24 cellular contexts compared by ENCODE assay signal in genomic region chr5:151199581-151200185, GRCh38. TPM values are rescaled to one million over a fixed set of nuclear protein-coding genes. Genes with fewer than 3 reads are reported as not detected.
DNase-seq lines count a peak whose midpoint lies in the region; ATAC-seq and TF ChIP-seq lines count a peak whose summit lies in the region.
"Had no signal": no experiment of that assay in that cellular context is flagged by ENCODE, and none has a peak within 500 bp of the region (broad histone marks: within the 10 kb centered on the region; RNA-seq: fewer than 3 reads in every experiment).

No MANE protein-coding gene starts in this region.

- peaks cover 71% of the 10 kb centered on the region for H3K4me1 Mint-ChIP-seq in stimulated activated naive CD8-positive, alpha-beta T cell treated with anti-CD3 and anti-CD28 coated beads, Interleukin-15, Interleukin-2, amounts not matched to agents 100 ng/mL and 50 ng/mL, for 24 hours (ENCODE audit: low read depth)
- H3K4me1 Mint-ChIP-seq in stimulated activated naive CD8-positive, alpha-beta T cell treated with anti-CD3 and anti-CD28 coated beads, Interleukin-15, amount 100 ng/mL, for 72 hours: peaks cover 76% of the 10 kb centered on the region
- H3K4me1 Mint-ChIP-seq in activated T-helper 17 cell treated with anti-CD3 and anti-CD28 coated beads, Interleukin-2, amount 50 U/mL, for 72 hours: peaks cover 20% of the 10 kb centered on the region

- no peak overlapping the region for H3K4me3 Mint-ChIP-seq in stimulated activated naive CD8-positive, alpha-beta T cell treated with anti-CD3 and anti-CD28 coated beads, Interleukin-15, Interleukin-2, amounts not matched to agents 100 ng/mL and 50 ng/mL, for 24 hours
- no peak overlapping the region for H3K4me3 Mint-ChIP-seq in stimulated activated naive CD8-positive, alpha-beta T cell treated with anti-CD3 and anti-CD28 coated beads, Interleukin-15, amount 100 ng/mL, for 72 hours
- no peak overlapping the region for H3K4me3 Mint-ChIP-seq in activated T-helper 17 cell treated with anti-CD3 and anti-CD28 coated beads, Interleukin-2, amount 50 U/mL, for 72 hours
- H3K4me3 Mint-ChIP-seq: activated CD8-positive, alpha-beta memory T cell treated with anti-CD3 and anti-CD28 coated beads, Interleukin-2, amount 10 ng/mL, durations not matched to agents 7 days and 5 days had no signal

- H3K27me3 Mint-ChIP-seq in stimulated activated naive CD8-positive, alpha-beta T cell treated with anti-CD3 and anti-CD28 coated beads, Interleukin-15, Interleukin-2, amounts not matched to agents 100 ng/mL and 50 ng/mL, for 24 hours: no peaks in the 10 kb centered on the region
- H3K27me3 Mint-ChIP-seq in stimulated activated naive CD8-positive, alpha-beta T cell treated with anti-CD3 and anti-CD28 coated beads, Interleukin-15, amount 100 ng/mL, for 72 hours: no peaks in the 10 kb centered on the region
- H3K27me3 Mint-ChIP-seq in activated T-helper 17 cell treated with anti-CD3 and anti-CD28 coated beads, Interleukin-2, amount 50 U/mL, for 72 hours: no peaks in the 10 kb centered on the region
- H3K27me3 Mint-ChIP-seq: activated CD8-positive, alpha-beta memory T cell treated with anti-CD3 and anti-CD28 coated beads, Interleukin-2, amount 10 ng/mL, durations not matched to agents 7 days and 5 days had no signal

- no peak for TF ChIP-seq CTCF in WERI-Rb-1 (IDR thresholded peaks at IDR 0.05; ENCODE audit: low read depth, low read length)

- H3K36me3 ChIP-seq in WERI-Rb-1: no peaks in the 10 kb centered on the region
- H3K36me3 ChIP-seq: ovary, SJSA1 had no signal

- peaks cover 62% of the 10 kb centered on the region for H3K36me3 Mint-ChIP-seq in stimulated activated naive CD8-positive, alpha-beta T cell treated with anti-CD3 and anti-CD28 coated beads, Interleukin-15, Interleukin-2, amounts not matched to agents 100 ng/mL and 50 ng/mL, for 24 hours (ENCODE audit: low read depth)
- H3K36me3 Mint-ChIP-seq in activated T-helper 17 cell treated with anti-CD3 and anti-CD28 coated beads, Interleukin-2, amount 50 U/mL, for 72 hours (ENCODE audit: low read depth): peaks cover 69% of the 10 kb centered on the region

- DNase-seq in stimulated activated naive CD8-positive, alpha-beta T cell treated with anti-CD3 and anti-CD28 coated beads, Interleukin-15, amount 100 ng/mL, for 72 hours: no peak
- peak; percentile 35 for DNase-seq in left kidney (ENCODE audit: low read depth, low spot score)
- no peak for DNase-seq in NK-92 treated with Interleukin-12 subunit alpha and Interleukin-12 subunit beta, amount 100 ng/mL, for 24 hours (lab: John Stamatoyannopoulos, UW)
- DNase-seq in NCI-H82 treated with DMSO at 0.1 percent for 48 hours (lab: John Stamatoyannopoulos, UW; ENCODE audit: unreplicated experiment): no peak
- no peak for DNase-seq in OCI-M2 (lab: John Stamatoyannopoulos, UW; ENCODE audit: unreplicated experiment)
- DNase-seq in WERI-Rb-1: no peak
- DNase-seq: activated CD4-positive, CD25-positive, alpha-beta regulatory T cell; dorsolateral prefrontal cortex; erythroblast; foreskin melanocyte; hypothalamus; KG1; NCI-H1694 treated with DMSO at 0.1 percent for 48 hours; NCI-H226; NCI-H82 had no signal

- H3K27ac Mint-ChIP-seq in stimulated activated naive CD8-positive, alpha-beta T cell treated with anti-CD3 and anti-CD28 coated beads, Interleukin-15, Interleukin-2, amounts not matched to agents 100 ng/mL and 50 ng/mL, for 24 hours: peak overlapping the region; percentile 57
- H3K27ac Mint-ChIP-seq in stimulated activated naive CD8-positive, alpha-beta T cell treated with anti-CD3 and anti-CD28 coated beads, Interleukin-15, amount 100 ng/mL, for 72 hours: peak overlapping the region in 1 of 2 donors; percentile 65
- H3K27ac Mint-ChIP-seq in activated T-helper 17 cell treated with anti-CD3 and anti-CD28 coated beads, Interleukin-2, amount 50 U/mL, for 72 hours: peak overlapping the region; percentile 78
- H3K27ac Mint-ChIP-seq: activated CD8-positive, alpha-beta memory T cell treated with anti-CD3 and anti-CD28 coated beads, Interleukin-2, amount 10 ng/mL, durations not matched to agents 7 days and 5 days; activated T-helper 2 cell treated with anti-CD3 and anti-CD28 coated beads, Interferon-gamma antibody, Interleukin-2, Interleukin-4, amounts not matched to agents 10 μg/mL and 5 μg/mL and 100 μg/mL, durations not matched to agents 14 hours and 24 hours and 36 hours had no signal

- H3K27ac ChIP-seq in WERI-Rb-1: no peak overlapping the region
- H3K27ac ChIP-seq: dorsolateral prefrontal cortex, ovary, right lobe of liver, SJSA1 had no signal

- peaks cover 4% of the 10 kb centered on the region for H3K9me3 Mint-ChIP-seq in stimulated activated naive CD8-positive, alpha-beta T cell treated with anti-CD3 and anti-CD28 coated beads, Interleukin-15, Interleukin-2, amounts not matched to agents 100 ng/mL and 50 ng/mL, for 24 hours
- no peaks in the 10 kb centered on the region for H3K9me3 Mint-ChIP-seq in stimulated activated naive CD8-positive, alpha-beta T cell treated with anti-CD3 and anti-CD28 coated beads, Interleukin-15, amount 100 ng/mL, for 72 hours
- H3K9me3 Mint-ChIP-seq in activated T-helper 17 cell treated with anti-CD3 and anti-CD28 coated beads, Interleukin-2, amount 50 U/mL, for 72 hours: no peaks in the 10 kb centered on the region
- H3K9me3 Mint-ChIP-seq: activated T-helper 2 cell treated with anti-CD3 and anti-CD28 coated beads, Interferon-gamma antibody, Interleukin-2, Interleukin-4, amounts not matched to agents 10 μg/mL and 5 μg/mL and 100 μg/mL, durations not matched to agents 14 hours and 24 hours and 36 hours had no signal

- no peak overlapping the region for H3K4me3 ChIP-seq in WERI-Rb-1 (ENCODE audit: low read depth, low read length)
- H3K4me3 ChIP-seq: dorsolateral prefrontal cortex, ovary, right lobe of liver, SJSA1 had no signal

- H3K27me3 ChIP-seq in WERI-Rb-1 (ENCODE audit: insufficient read depth, low read depth, severe bottlenecking): no peaks in the 10 kb centered on the region
- H3K27me3 ChIP-seq: dorsolateral prefrontal cortex, ovary, right lobe of liver, SJSA1 had no signal

- no peak for ATAC-seq in stimulated activated naive CD8-positive, alpha-beta T cell treated with anti-CD3 and anti-CD28 coated beads, Interleukin-15, amount 100 ng/mL, for 72 hours
- ATAC-seq in activated T-helper 17 cell treated with anti-CD3 and anti-CD28 coated beads, Interleukin-2, amount 50 U/mL, for 72 hours (replicated peaks): no peak
- ATAC-seq: activated CD8-positive, alpha-beta memory T cell treated with anti-CD3 and anti-CD28 coated beads, Interleukin-2, amount 10 ng/mL, durations not matched to agents 7 days and 5 days; Panc1; right lobe of liver had no signal

- H3K9me3 ChIP-seq in WERI-Rb-1 (ENCODE audit: severe bottlenecking): no peaks in the 10 kb centered on the region
- H3K9me3 ChIP-seq: Caco-2, ovary, right lobe of liver had no signal

RNA-seq across cellular contexts. Expression of gene CCDC69, which starts 24.2 kb away (rescaled TPM):
- 10 to 100 TPM; 27.4 to 40.1 TPM for total RNA-seq in activated T-helper 17 cell treated with anti-CD3 and anti-CD28 coated beads, Interleukin-2, amount 50 U/mL, for 72 hours

RNA-seq across cellular contexts. Expression of gene ANXA6, which starts 42.1 kb away (rescaled TPM):
- total RNA-seq in activated T-helper 17 cell treated with anti-CD3 and anti-CD28 coated beads, Interleukin-2, amount 50 U/mL, for 72 hours: 100 to 1,000 TPM; 432 to 559 TPM

RNA-seq across cellular contexts. Expression of gene GM2A, which starts 53.3 kb away (rescaled TPM):
- 10 to 100 TPM; 32.2 to 41.1 TPM for total RNA-seq in activated T-helper 17 cell treated with anti-CD3 and anti-CD28 coated beads, Interleukin-2, amount 50 U/mL, for 72 hours
